14 cellular contexts compared by ENCODE assay signal in the genomic region with DNA sequence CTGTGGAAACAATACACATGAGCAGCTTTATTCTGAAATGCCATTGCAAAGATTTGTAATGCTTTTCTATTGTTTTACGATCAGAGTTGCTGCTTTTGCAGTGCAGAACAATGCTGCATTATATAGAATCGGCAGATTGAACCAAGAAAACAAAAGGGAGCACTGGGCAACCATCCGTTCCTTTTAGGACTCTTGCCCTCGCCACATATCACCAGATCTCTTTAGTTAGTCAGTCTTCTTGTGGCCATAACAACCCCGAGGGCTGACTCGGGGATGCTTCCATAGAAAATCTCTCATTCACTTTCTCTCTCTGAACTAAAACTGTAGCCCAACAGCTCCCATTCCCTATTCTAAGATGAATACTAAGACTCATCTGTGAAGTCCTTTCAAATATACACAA.
"Had no signal": no experiment of that assay in that cellular context is flagged by ENCODE, and none has a peak within 500 bp of the region (broad histone marks: within the 10 kb centered on the region; RNA-seq: fewer than 3 reads in every experiment).

No MANE protein-coding gene starts in this region.

- DNase-seq: activated CD4-positive, alpha-beta T cell treated with anti-CD3 and anti-CD28 coated beads, Interleukin-2, amount 10 ng/mL, durations not matched to agents 24 days and 14 days; activated CD8-positive, alpha-beta memory T cell treated with anti-CD3 and anti-CD28 coated beads for 24 hours; activated naive CD4-positive, alpha-beta T cell treated with anti-CD3 and anti-CD28 coated beads, Interleukin-2, amount 10 ng/mL, durations not matched to agents 7 days and 5 days; adrenal gland; brain microvascular endothelial cell; left cardiac atrium; natural killer cell; ovary; SHP77; stimulated activated CD4-positive, alpha-beta T cell treated with anti-CD3 and anti-CD28 coated beads, Interleukin-15, amount 100 ng/mL, for 24 hours; stimulated activated CD4-positive, alpha-beta T cell treated with anti-CD3 and anti-CD28 coated beads, Interleukin-4, amount 100 ng/mL, for 4 hours; trophoblast cell had no signal

- H3K9me3 ChIP-seq: adrenal gland, ovary had no signal

- H3K27ac ChIP-seq: adrenal gland, brain microvascular endothelial cell, ovary had no signal

- H3K27me3 ChIP-seq: adrenal gland, brain microvascular endothelial cell, ovary had no signal

- H3K36me3 ChIP-seq: adrenal gland, brain microvascular endothelial cell, ovary had no signal

- ATAC-seq: left cardiac atrium, natural killer cell, WTC11 had no signal

- H3K4me1 ChIP-seq: adrenal gland had no signal

- H3K4me3 ChIP-seq: adrenal gland, lung, ovary had no signal
